ENCODE assay signal across 1 cellular context in the genomic region with DNA sequence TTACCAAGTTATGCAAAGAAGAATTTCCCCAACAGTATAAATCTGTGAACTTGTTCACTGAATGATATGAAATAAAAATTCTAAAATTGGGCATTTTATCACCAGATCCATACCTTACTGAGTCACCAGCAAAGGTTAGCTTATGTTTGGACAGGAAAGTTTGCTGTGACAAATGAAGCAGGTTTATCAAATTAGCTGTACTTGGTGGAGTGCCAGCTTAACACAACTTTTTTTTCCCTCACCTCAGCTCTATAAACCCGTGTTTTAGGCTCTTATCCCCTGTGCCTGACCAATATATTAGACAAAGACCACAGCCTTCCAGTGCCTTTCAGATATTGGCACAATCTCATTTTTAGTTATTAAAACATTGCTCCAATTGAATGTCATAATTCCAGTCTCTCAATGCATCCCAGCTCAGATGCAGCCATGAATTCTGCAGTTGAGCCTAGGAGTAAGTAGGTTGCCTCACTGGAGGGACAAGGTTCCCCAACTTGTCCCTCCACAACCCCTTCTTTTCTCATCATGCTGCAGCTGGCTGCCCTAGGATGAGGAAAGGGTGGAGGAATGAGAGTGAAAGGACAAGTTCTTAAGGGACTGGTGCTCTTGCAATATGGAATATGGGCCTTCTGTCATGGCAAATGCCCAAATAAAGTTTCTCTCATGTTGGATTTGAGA.
TF ChIP-seq lines count a peak whose summit lies in the region.

No MANE protein-coding gene starts in this region.

TF ChIP-seq in GM23338, 12 proteins besides CTCF, POLR2A, EP300 and RAD21:
- TF ChIP-seq ZNF462 (CRISPR knock-in tag; IDR thresholded peaks at IDR 0.05): no peak
- TF ChIP-seq EZH2 (IDR thresholded peaks at IDR 0.05; ENCODE audit: low read depth, unreplicated experiment): no peak
- no peak for TF ChIP-seq ZNF114 (CRISPR knock-in tag; IDR thresholded peaks at IDR 0.05)
- TF ChIP-seq NANOG (IDR thresholded peaks at IDR 0.05; ENCODE audit: borderline replicate concordance): no peak
- TF ChIP-seq ZNF331 (CRISPR knock-in tag; IDR thresholded peaks at IDR 0.05; ENCODE audit: low read depth): no peak
- no peak for TF ChIP-seq CREB1 (CRISPR knock-in tag; IDR thresholded peaks at IDR 0.05; ENCODE audit: low read depth)
- no peak for TF ChIP-seq POLR2AphosphoS5 (IDR thresholded peaks at IDR 0.05; ENCODE audit: low read depth)
- no peak for TF ChIP-seq EZH2phosphoT487 (IDR thresholded peaks at IDR 0.05; ENCODE audit: unreplicated experiment)
- no peak for TF ChIP-seq JUNB (IDR thresholded peaks at IDR 0.05; ENCODE audit: unreplicated experiment)
- no peak for TF ChIP-seq REST (IDR thresholded peaks at IDR 0.05; ENCODE audit: unreplicated experiment)
- no peak for TF ChIP-seq STAT1 (IDR thresholded peaks at IDR 0.05; ENCODE audit: unreplicated experiment)
- no peak for TF ChIP-seq ETS1 (IDR thresholded peaks at IDR 0.05)
